17 cellular contexts compared by ENCODE assay signal in the genomic region with DNA sequence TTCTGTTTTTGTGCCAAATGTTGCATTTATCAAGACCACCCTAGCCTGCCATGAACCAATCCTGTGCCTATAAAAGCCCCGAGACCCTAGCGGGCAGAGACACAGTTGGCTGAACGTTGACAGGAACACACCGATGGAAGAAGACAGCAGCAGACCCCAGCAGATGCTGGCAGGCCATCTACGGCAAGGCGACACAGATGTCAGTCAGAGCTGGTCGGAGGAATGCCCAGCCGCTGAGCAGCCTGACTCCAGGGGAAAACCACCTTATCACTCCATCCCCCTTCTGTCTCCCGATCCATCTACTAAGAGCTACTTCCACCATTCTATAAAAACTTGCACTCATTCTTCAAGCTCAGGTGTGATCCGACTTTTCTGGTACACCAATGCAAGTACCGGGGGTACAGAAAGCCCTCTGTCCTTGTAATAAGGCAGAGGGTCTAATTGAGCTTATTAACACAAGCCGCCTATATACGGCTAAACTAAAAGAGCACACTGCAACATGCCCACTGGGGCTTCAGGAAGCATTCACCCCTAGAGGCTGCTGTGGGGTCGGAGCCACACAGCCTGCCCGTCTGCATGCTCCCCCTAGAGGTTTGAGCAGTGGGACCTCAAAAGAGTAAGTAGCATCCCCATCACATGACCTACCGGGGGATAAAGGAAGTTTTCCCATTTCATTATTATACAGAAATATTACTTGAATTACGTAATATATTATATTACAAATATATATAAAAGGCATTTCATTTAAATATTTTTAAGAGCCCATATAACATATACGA.
DNase-seq lines count a peak whose midpoint lies in the region; ATAC-seq and TF ChIP-seq lines count a peak whose summit lies in the region.
"Had no signal": no experiment of that assay in that cellular context is flagged by ENCODE, and none has a peak within 500 bp of the region (broad histone marks: within the 10 kb centered on the region; RNA-seq: fewer than 3 reads in every experiment).

No MANE protein-coding gene starts in this region.

- intact Hi-C loops in esophagus squamous epithelium (cut with DNase I) = no loop called here
- intact Hi-C loops in MCF 10A (cut with micrococcal nuclease) = no loop called here

- H3K4me3 ChIP-seq in GM06990 (replicated peaks; ENCODE audit: low read depth, low read length) (no peak overlapping the region), esophagus squamous epithelium (no peak overlapping the region)
- H3K4me3 ChIP-seq: PC-9 had no signal

- peaks cover 2% of the 10 kb centered on the region for H3K9me3 Mint-ChIP-seq in MCF 10A (ENCODE audit: unreplicated experiment)
- H3K9me3 Mint-ChIP-seq: stimulated activated naive CD8-positive, alpha-beta T cell treated with anti-CD3 and anti-CD28 coated beads, Interleukin-15, Interleukin-2, amounts not matched to agents 100 ng/mL and 50 ng/mL, for 24 hours; T-cell had no signal

- POLR2A ChIA-PET in MCF 10A (lab: Yijun Ruan, JAX) = no interaction called here

- CTCF ChIA-PET in MCF 10A (lab: Yijun Ruan, JAX) = interaction anchor here (0.9 kb wide), 1 partner anchor 76 kb away, joined by 3 read pairs; no protein-coding TSS in a partner anchor

- H3K27me3 ChIP-seq in GM06990 (replicated peaks; ENCODE audit: control insufficient read depth, insufficient read depth, low read length) (no peaks in the 10 kb centered on the region), esophagus squamous epithelium (no peaks in the 10 kb centered on the region)

- H3K4me3 Mint-ChIP-seq in MCF 10A (ENCODE audit: unreplicated experiment) = no peak overlapping the region
- H3K4me3 Mint-ChIP-seq: activated CD4-positive, alpha-beta T cell treated with anti-CD3 and anti-CD28 coated beads for 36 hours; B cell; dendritic cell treated with granulocyte-macrophage colony-stimulating factor and Interleukin-4, amounts not matched to agents 40 ng/mL and 50 ng/mL, for 4 days; stimulated activated naive CD8-positive, alpha-beta T cell treated with anti-CD3 and anti-CD28 coated beads, Interleukin-15, Interleukin-2, amounts not matched to agents 100 ng/mL and 50 ng/mL, for 24 hours; T-cell had no signal

- no peak for TF ChIP-seq POLR2A in esophagus squamous epithelium (IDR thresholded peaks at IDR 0.05)

- no peaks in the 10 kb centered on the region for H3K36me3 ChIP-seq in GM06990 (ENCODE audit: control insufficient read depth, insufficient read depth, low read length)
- H3K36me3 ChIP-seq in esophagus squamous epithelium = no peaks in the 10 kb centered on the region

- in situ Hi-C loops in SK-MEL-5 (cut with HindIII; ENCODE audit: low pct_unique_long_range_greater_than_20kb, low sequenced_read_pairs) = no loop called here

- ATAC-seq in HG03135 (IDR thresholded peaks at IDR 0.05; ENCODE audit: unreplicated experiment) = peak; percentile 50
- ATAC-seq: activated CD4-positive, alpha-beta T cell treated with anti-CD3 and anti-CD28 coated beads for 36 hours; T-cell had no signal

- no TSS peak for BruUV-seq in MCF 10A (replicated peaks; lab: Mats Ljungman, UMichigan)

- peak; percentile 50 for TF ChIP-seq CTCF in GM06990 (IDR thresholded peaks at IDR 0.05; ENCODE audit: insufficient read depth, low read length, poor library complexity, severe bottlenecking)
- no peak for TF ChIP-seq CTCF in esophagus squamous epithelium (IDR thresholded peaks at IDR 0.05)
- no peak for TF ChIP-seq CTCF in MCF 10A (IDR thresholded peaks at IDR 0.05; ENCODE audit: unreplicated experiment)

- no peaks in the 10 kb centered on the region for H3K9me3 ChIP-seq in esophagus squamous epithelium

- H3K27me3 Mint-ChIP-seq in MCF 10A (ENCODE audit: insufficient read depth, unreplicated experiment) = no peaks in the 10 kb centered on the region
- H3K27me3 Mint-ChIP-seq: activated CD4-positive, alpha-beta T cell treated with anti-CD3 and anti-CD28 coated beads for 36 hours; B cell; dendritic cell treated with granulocyte-macrophage colony-stimulating factor and Interleukin-4, amounts not matched to agents 40 ng/mL and 50 ng/mL, for 4 days; stimulated activated naive CD8-positive, alpha-beta T cell treated with anti-CD3 and anti-CD28 coated beads, Interleukin-15, Interleukin-2, amounts not matched to agents 100 ng/mL and 50 ng/mL, for 24 hours; T-cell had no signal

- H3K27ac ChIP-seq in esophagus squamous epithelium = no peak overlapping the region
- H3K27ac ChIP-seq: PC-9 had no signal

- 70 to 77% methylated on average over 17 to 18 of the region's 18 CpGs for WGBS in esophagus squamous epithelium, 2 donors

- H3K4me1 ChIP-seq in esophagus squamous epithelium = no peaks in the 10 kb centered on the region

- no peak overlapping the region for H3K27ac Mint-ChIP-seq in MCF 10A (ENCODE audit: low read depth, unreplicated experiment)
- H3K27ac Mint-ChIP-seq: activated CD4-positive, alpha-beta T cell treated with anti-CD3 and anti-CD28 coated beads for 36 hours; B cell; dendritic cell treated with granulocyte-macrophage colony-stimulating factor and Interleukin-4, amounts not matched to agents 40 ng/mL and 50 ng/mL, for 4 days; stimulated activated naive CD8-positive, alpha-beta T cell treated with anti-CD3 and anti-CD28 coated beads, Interleukin-15, Interleukin-2, amounts not matched to agents 100 ng/mL and 50 ng/mL, for 24 hours; T-cell had no signal

- no peak for DNase-seq in GM06990 (ENCODE audit: extremely low read depth, insufficient read length)
- DNase-seq in SK-MEL-5 (ENCODE audit: low read depth, low spot score) = peak; percentile 19
- DNase-seq in iPS-NIHi7 (ENCODE audit: extremely low spot score) = peak; percentile 37
- no peak for DNase-seq in stimulated activated CD8-positive, alpha-beta memory T cell treated with anti-CD3 and anti-CD28 coated beads, Interleukin-4, amount 100 ng/mL, for 48 hours
- no peak for DNase-seq in NCI-H345 treated with DMSO at 0.1 percent for 48 hours (lab: John Stamatoyannopoulos, UW; ENCODE audit: unreplicated experiment)
- no peak for DNase-seq in esophagus squamous epithelium (lab: John Stamatoyannopoulos, UW)
- no peak for DNase-seq in MCF 10A (ENCODE audit: unreplicated experiment)
- DNase-seq: activated CD4-positive, alpha-beta T cell treated with anti-CD3 and anti-CD28 coated beads for 36 hours; activated T-cell treated with anti-CD3 and anti-CD28 coated beads, Interleukin-2, amount 50 U/mL, for 48 hours; NCI-H2171; PC-9; retina; T-cell had no signal

- peaks cover 7% of the 10 kb centered on the region for H3K4me1 Mint-ChIP-seq in MCF 10A (ENCODE audit: insufficient read depth, unreplicated experiment)
- H3K4me1 Mint-ChIP-seq: B cell, T-cell had no signal

- no peaks in the 10 kb centered on the region for H3K36me3 Mint-ChIP-seq in MCF 10A (ENCODE audit: insufficient read depth, unreplicated experiment)
- H3K36me3 Mint-ChIP-seq: T-cell had no signal

Comparison
In these comparisons a context has a peak if more than half of its experiments do, and no peak if none do; other contexts are left out.
1. DNase-seq: peak in SK-MEL-5 (single experiment) and iPS-NIHi7 (single experiment); none in GM06990 (single experiment), stimulated activated CD8-positive, alpha-beta memory T cell treated with anti-CD3 and anti-CD28 coated beads, Interleukin-4, amount 100 ng/mL, for 48 hours (single experiment), NCI-H345 treated with DMSO at 0.1 percent for 48 hours (single experiment), esophagus squamous epithelium (single experiment) and MCF 10A (single experiment).